8 cellular contexts compared by ENCODE assay signal in genomic region chr4:42396361-42397255, GRCh38. TPM values are rescaled to one million over a fixed set of nuclear protein-coding genes. Genes with fewer than 3 reads are reported as not detected.
A peak's percentile ranks its signal among the peaks of the same experiment; 100 is the strongest.
DNase-seq lines count a peak whose midpoint lies in the region; ATAC-seq lines count a peak whose summit lies in the region.

No MANE protein-coding gene starts in this region.

- peak overlapping the region; percentile 97 for H3K4me2 ChIP-seq in neuronal stem cell (ENCODE audit: insufficient read depth, low read length, poor library complexity, severe bottlenecking)

- H3K27me3 ChIP-seq in duodenal mucosa (ENCODE audit: control insufficient read depth in 1 of 2, insufficient read depth in 2 of 2, low read length in 2 of 2) (peaks cover 43 to 63% of the 10 kb centered on the region in 2 donors), neuronal stem cell (ENCODE audit: control insufficient read depth in 3 of 3, insufficient read depth in 3 of 3, low read depth in 1 of 3, low read length in 3 of 3) (peaks cover 9 to 78% (median 54%) of the 10 kb centered on the region in 3 experiments)

- no peak overlapping the region for H2AK5ac ChIP-seq in neuronal stem cell (ENCODE audit: low read depth, low read length)

- no peak overlapping the region for H3K14ac ChIP-seq in neuronal stem cell (ENCODE audit: low read length)

- peak; percentile 9 for DNase-seq in DMS53 treated with DMSO at 0.1 percent for 48 hours (lab: John Stamatoyannopoulos, UW; ENCODE audit: unreplicated experiment)
- peak; percentile 52 for DNase-seq in neuronal stem cell (ENCODE audit: low spot score)
- no peak for DNase-seq in NCI-H446 treated with DMSO at 0.1 percent for 48 hours (lab: John Stamatoyannopoulos, UW)
- no peak for DNase-seq in cerebellar cortex (ENCODE audit: low spot score)
- no peak for DNase-seq in HuH-7.5 (ENCODE audit: low spot score)
- DNase-seq in NCI-H1436 (lab: John Stamatoyannopoulos, UW), result no peak

- WGBS in neuronal stem cell (ENCODE audit: extremely low coverage in 2 of 2, insufficient read length in 2 of 2, insufficient replicate concordance in 1 of 2), 2 donors, result no CpG with 5 or more reads among the region's 47 CpGs

- no peak overlapping the region for H3K9ac ChIP-seq in duodenal mucosa (ENCODE audit: low read depth in 1 of 2, low read length in 2 of 2)
- H3K9ac ChIP-seq in neuronal stem cell (ENCODE audit: low read depth, low read length, poor library complexity), result no peak overlapping the region

- no peak overlapping the region for H2BK12ac ChIP-seq in neuronal stem cell (ENCODE audit: low read length)

- no peaks in the 10 kb centered on the region for H3K9me3 ChIP-seq in duodenal mucosa (ENCODE audit: control insufficient read depth in 1 of 2, low read length in 2 of 2)
- no peaks in the 10 kb centered on the region for H3K9me3 ChIP-seq in neuronal stem cell (replicated peaks in 1 of 2; ENCODE audit: control insufficient read depth in 2 of 2, insufficient read depth in 1 of 2, low read depth in 1 of 2, low read length in 2 of 2)

- peak overlapping the region; percentile 5 for H3K18ac ChIP-seq in neuronal stem cell (ENCODE audit: low read length)

- H2BK5ac ChIP-seq in neuronal stem cell (ENCODE audit: low read length), result no peak overlapping the region

- H4K8ac ChIP-seq in neuronal stem cell (ENCODE audit: low read depth, low read length), result no peak overlapping the region

- no peak overlapping the region for H2BK15ac ChIP-seq in neuronal stem cell (ENCODE audit: low read length)

- no peaks in the 10 kb centered on the region for H3K36me3 ChIP-seq in duodenal mucosa (ENCODE audit: control insufficient read depth in 1 of 2, insufficient read depth in 2 of 2, low read length in 2 of 2)
- H3K36me3 ChIP-seq in neuronal stem cell (replicated peaks in 1 of 2; ENCODE audit: control insufficient read depth in 2 of 2, insufficient read depth in 2 of 2, low read length in 2 of 2), result no peaks in the 10 kb centered on the region

- peaks cover 13 to 26% of the 10 kb centered on the region in 2 donors for H3K4me1 ChIP-seq in duodenal mucosa (ENCODE audit: control insufficient read depth in 1 of 2, insufficient read depth in 2 of 2, low read length in 2 of 2)
- peaks cover 8 to 15% of the 10 kb centered on the region in 2 donors for H3K4me1 ChIP-seq in neuronal stem cell (ENCODE audit: control insufficient read depth in 2 of 2, insufficient read depth in 1 of 2, low read depth in 1 of 2, low read length in 2 of 2)

- H3K4me3 ChIP-seq in duodenal mucosa (ENCODE audit: low read depth in 1 of 2, low read length in 2 of 2) (peak overlapping the region; percentile 63 to 69), neuronal stem cell (ENCODE audit: low read length in 2 of 2) (peak overlapping the region in 1 of 2 donors; percentile 4)

- no peak overlapping the region for H3K23ac ChIP-seq in neuronal stem cell (ENCODE audit: low read depth, low read length, poor library complexity)

- peak overlapping the region; percentile 91 for H2AFZ ChIP-seq in neuronal stem cell (ENCODE audit: low read length)

- H3K27ac ChIP-seq in duodenal mucosa (ENCODE audit: low read depth, low read length), result no peak overlapping the region
- H3K27ac ChIP-seq in neuronal stem cell (replicated peaks; ENCODE audit: low read length), result no peak overlapping the region

- ATAC-seq in HG03342 (IDR thresholded peaks at IDR 0.05; ENCODE audit: unreplicated experiment), result peak; percentile 11

- no peaks in the 10 kb centered on the region for H3K79me1 ChIP-seq in neuronal stem cell (ENCODE audit: low read depth, low read length)

- H4K91ac ChIP-seq in neuronal stem cell (ENCODE audit: low read depth, low read length, poor library complexity), result no peak overlapping the region

- no peak overlapping the region for H2BK120ac ChIP-seq in neuronal stem cell (ENCODE audit: low read depth, low read length)

- no peak overlapping the region for H3K4ac ChIP-seq in neuronal stem cell (ENCODE audit: low read length)

RNA-seq across cellular contexts. Expression of gene SHISA3, which starts 0.7 kb away (rescaled TPM):
- 0.07 TPM for polyA plus RNA-seq in neuronal stem cell (2013, experiment 1 of 2)
- polyA plus RNA-seq in neuronal stem cell (2013, experiment 2 of 2), result 0.12 TPM

Comparison
In these comparisons a context has a peak if more than half of its experiments do, and no peak if none do; other contexts are left out.
1. DNase-seq: peak in DMS53 treated with DMSO at 0.1 percent for 48 hours (single experiment) and neuronal stem cell (single experiment); none in NCI-H446 treated with DMSO at 0.1 percent for 48 hours (single experiment), cerebellar cortex (single experiment), HuH-7.5 (single experiment) and NCI-H1436 (single experiment).